ENCODE assay signal across 12 cellular contexts in the genomic region with DNA sequence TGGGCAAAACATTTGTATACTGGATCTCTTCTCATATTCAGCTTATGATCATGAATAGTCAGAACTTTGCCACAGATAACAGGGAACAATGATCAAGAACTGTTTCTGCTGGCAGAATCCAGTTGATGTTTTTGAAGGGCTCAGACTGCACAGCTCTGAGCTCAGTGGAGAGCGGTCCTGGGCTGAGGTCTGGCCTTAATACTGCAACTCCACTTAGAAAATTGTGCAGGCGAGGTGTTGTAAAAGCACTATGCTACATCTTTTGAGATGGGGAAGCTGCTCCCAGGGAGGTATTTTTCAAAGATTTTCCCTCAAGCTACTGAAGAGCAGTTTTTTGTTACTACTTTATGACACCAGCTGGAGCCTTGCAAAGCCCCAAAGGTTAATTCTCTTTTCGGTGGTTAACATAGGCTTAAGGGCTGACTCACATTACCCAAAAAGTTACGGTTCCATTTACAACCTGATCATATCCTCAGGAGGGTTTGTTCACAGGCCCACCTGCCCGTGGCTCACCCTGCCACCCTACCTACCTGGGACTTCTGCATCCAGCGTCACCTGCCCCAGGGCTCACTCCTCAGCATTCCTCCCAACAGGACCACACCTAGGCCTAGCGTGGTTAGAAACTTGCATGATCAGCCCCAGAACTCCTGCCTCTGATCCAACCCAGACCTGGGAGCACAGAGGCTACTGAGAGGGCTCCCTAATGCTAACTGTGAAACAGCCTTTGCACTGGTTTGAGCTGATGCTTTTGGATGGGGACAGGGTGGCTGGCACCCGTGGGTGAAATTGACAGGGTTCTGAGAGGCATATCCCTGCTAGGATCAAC.
DNase-seq lines count a peak whose midpoint lies in the region; ATAC-seq, FAIRE-seq and TF ChIP-seq lines count a peak whose summit lies in the region.
"Had no signal": no experiment of that assay in that cellular context is flagged by ENCODE, and none has a peak within 500 bp of the region (broad histone marks: within the 10 kb centered on the region; RNA-seq: fewer than 3 reads in every experiment).

No MANE protein-coding gene starts in this region.

- H3K4me2 ChIP-seq in GM12878 (ENCODE audit: control insufficient read depth, insufficient read depth), result no peak overlapping the region

- no peak for TF ChIP-seq RAD21 in GM12878 (IDR thresholded peaks at IDR 0.05; ENCODE audit: insufficient read depth, low read depth, low read length)

- H3K36me3 ChIP-seq in KOPT-K1 (ENCODE audit: insufficient read depth, low read length) (peaks cover 15% of the 10 kb centered on the region), GM12878 (ENCODE audit: control insufficient read depth in 2 of 2, insufficient read depth in 2 of 2, low read length in 1 of 2) (peaks cover 1 to 5% of the 10 kb centered on the region in 2 experiments; a peak in 3 of 4 replicates), WERI-Rb-1 (peaks cover 6% of the 10 kb centered on the region)

- H3K4me1 ChIP-seq in GM12878 (ENCODE audit: control insufficient read depth, insufficient read depth, low read length), result no peaks in the 10 kb centered on the region

- BruUV-seq in GM12878 (replicated peaks; lab: Mats Ljungman, UMichigan), result no TSS peak

- RAD21 ChIA-PET in GM12878 (lab: Charles Lee; ENCODE audit: unreplicated experiment), result interaction anchor here (0.9 to 1.0 kb wide), 2 partner anchors 30 to 56 kb away, joined by 3 read pairs; no protein-coding TSS in a partner anchor

- intact Hi-C loops in GM12878 (cut with micrococcal nuclease; ENCODE audit: unreplicated experiment), result no loop called here

- no peak overlapping the region for H3K4me3 Mint-ChIP-seq in stimulated activated memory B cell treated with anti-CD40 and anti-IgM and Interleukin-4, amounts not matched to agents 10 μg/mL and 1 μg/mL and 100 μg/mL, for 72 hours
- H3K4me3 Mint-ChIP-seq: WTC11 had no signal

- peak overlapping the region; percentile 59 for H3K27ac ChIP-seq in KOPT-K1 (ENCODE audit: low read depth, low read length, poor library complexity, severe bottlenecking)
- no peak overlapping the region for H3K27ac ChIP-seq in GM12878 (ENCODE audit: control insufficient read depth, insufficient read depth)
- H3K27ac ChIP-seq in WERI-Rb-1, result no peak overlapping the region
- H3K27ac ChIP-seq: body of pancreas had no signal

- no peak overlapping the region for H2AFZ ChIP-seq in GM12878 (ENCODE audit: control insufficient read depth, low read depth, low read length)

- in situ Hi-C loops in GM12878 (cut with MboI), result no loop called here

- no peak for TF ChIP-seq POLR2A in GM12878 (IDR thresholded peaks at IDR 0.05; ENCODE audit: low read depth, low read length)

- no peaks in the 10 kb centered on the region for H3K27me3 ChIP-seq in GM12878 (replicated peaks in 1 of 2; ENCODE audit: control insufficient read depth in 2 of 2, insufficient read depth in 2 of 2, low read length in 1 of 2)
- H3K27me3 ChIP-seq in WERI-Rb-1 (ENCODE audit: insufficient read depth, low read depth, severe bottlenecking), result no peaks in the 10 kb centered on the region
- H3K27me3 ChIP-seq: body of pancreas had no signal

- SMC1A ChIA-PET in GM12878 (lab: Charles Lee; ENCODE audit: uncharacterized antibody, unreplicated experiment), result interaction anchor here (0.6 to 2.1 kb wide), 7 partner anchors 9 to 111 kb away, joined by 3 to 8 read pairs (median 4); no protein-coding TSS in a partner anchor

- ATAC-seq in GM12878 (peak; percentile 37), GM21717 (IDR thresholded peaks at IDR 0.05; ENCODE audit: unreplicated experiment) (no peak)
- ATAC-seq in stimulated activated memory B cell treated with anti-CD40 and anti-IgM and Interleukin-4, amounts not matched to agents 10 μg/mL and 1 μg/mL and 100 μg/mL, for 72 hours, result peak; percentile 92
- ATAC-seq: body of pancreas, WTC11 had no signal

- CTCF ChIA-PET in GM12878 (lab: Yijun Ruan, JAX), result interaction anchor here (0.8 to 1.5 kb wide), 5 partner anchors 9 to 110 kb away, joined by 3 to 4 read pairs (median 3); no protein-coding TSS in a partner anchor

- H3K36me3 Mint-ChIP-seq in stimulated activated memory B cell treated with anti-CD40 and anti-IgM and Interleukin-4, amounts not matched to agents 10 μg/mL and 1 μg/mL and 100 μg/mL, for 72 hours, result peaks cover 65% of the 10 kb centered on the region

- FAIRE-seq in GM12878 (lab: Jason Lieb, UNC), result no peak

- 65% methylated on average over 8 of the region's 8 CpGs for WGBS in GM12878 (ENCODE audit: insufficient coverage, insufficient replicate concordance, low lambda C conversion rate, missing lambda C conversion rate)

- TF ChIP-seq CTCF in GM12878 (IDR thresholded peaks at IDR 0.05 in 2 of 3, conservative IDR thresholded peaks at IDR 0.05 in 1 of 3; ENCODE audit: control insufficient read depth in 2 of 3, extremely low read depth in 1 of 3, insufficient read depth in 1 of 3, low read depth in 3 of 3, low read length in 3 of 3), result no peak
- no peak for TF ChIP-seq CTCF in WERI-Rb-1 (IDR thresholded peaks at IDR 0.05; ENCODE audit: low read depth, low read length)

- H3K9me3 ChIP-seq in KOPT-K1 (ENCODE audit: insufficient read depth, low read length, poor library complexity, severe bottlenecking), result no peaks in the 10 kb centered on the region
- no peaks in the 10 kb centered on the region for H3K9me3 ChIP-seq in GM12878 (replicated peaks; ENCODE audit: control insufficient read depth, insufficient read depth, low read length)
- H3K9me3 ChIP-seq in WERI-Rb-1 (ENCODE audit: severe bottlenecking), result no peaks in the 10 kb centered on the region
- H3K9me3 ChIP-seq: body of pancreas had no signal

- POLR2A ChIA-PET in GM12878 (lab: Charles Lee), result no interaction called here

- no peaks in the 10 kb centered on the region for H3K27me3 Mint-ChIP-seq in stimulated activated memory B cell treated with anti-CD40 and anti-IgM and Interleukin-4, amounts not matched to agents 10 μg/mL and 1 μg/mL and 100 μg/mL, for 72 hours

- no peak for TF ChIP-seq EP300 in GM12878 (IDR thresholded peaks at IDR 0.05; ENCODE audit: borderline replicate concordance in 1 of 2, control insufficient read depth in 1 of 2, low read depth in 2 of 2, low read length in 2 of 2)

- peak; percentile 77 for DNase-seq in activated CD8-positive, alpha-beta memory T cell treated with anti-CD3 and anti-CD28 coated beads for 24 hours
- DNase-seq in activated CD8-positive, alpha-beta memory T cell treated with anti-CD3 and anti-CD28 coated beads, Interleukin-2, amount 50 U/mL, for 48 hours, result no peak
- DNase-seq in GM12878 (ENCODE audit: low read depth, low spot score), result no peak
- no peak for DNase-seq in NCI-H187 treated with DMSO at 0.1 percent for 48 hours (lab: John Stamatoyannopoulos, UW)
- DNase-seq in WERI-Rb-1, result no peak
- DNase-seq: body of pancreas, EL, NCI-H2081 had no signal

- peak overlapping the region; percentile 80 for H3K27ac Mint-ChIP-seq in stimulated activated memory B cell treated with anti-CD40 and anti-IgM and Interleukin-4, amounts not matched to agents 10 μg/mL and 1 μg/mL and 100 μg/mL, for 72 hours

- peaks cover 2% of the 10 kb centered on the region; the same call in 1 of the 2 replicates for H3K79me2 ChIP-seq in GM12878 (ENCODE audit: control insufficient read depth, insufficient read depth, low read length)

- H3K4me1 Mint-ChIP-seq in stimulated activated memory B cell treated with anti-CD40 and anti-IgM and Interleukin-4, amounts not matched to agents 10 μg/mL and 1 μg/mL and 100 μg/mL, for 72 hours, result peaks cover 69% of the 10 kb centered on the region

- H3K9me3 Mint-ChIP-seq in stimulated activated memory B cell treated with anti-CD40 and anti-IgM and Interleukin-4, amounts not matched to agents 10 μg/mL and 1 μg/mL and 100 μg/mL, for 72 hours, result no peaks in the 10 kb centered on the region
- H3K9me3 Mint-ChIP-seq: WTC11 had no signal

- H3K9ac ChIP-seq in GM12878 (ENCODE audit: control insufficient read depth, insufficient read depth, low read length), result no peak overlapping the region

- H3K4me3 ChIP-seq in GM12878 (no peak overlapping the region), WERI-Rb-1 (ENCODE audit: low read depth, low read length) (no peak overlapping the region)
- H3K4me3 ChIP-seq: body of pancreas had no signal

- no peaks in the 10 kb centered on the region; the same call in 1 of the 2 replicates for H4K20me1 ChIP-seq in GM12878 (ENCODE audit: control insufficient read depth, insufficient read depth)

TF ChIP-seq in GM12878, 131 proteins besides CTCF, POLR2A, EP300 and RAD21 (continues in another document):
- TF ChIP-seq, protein P1, sequence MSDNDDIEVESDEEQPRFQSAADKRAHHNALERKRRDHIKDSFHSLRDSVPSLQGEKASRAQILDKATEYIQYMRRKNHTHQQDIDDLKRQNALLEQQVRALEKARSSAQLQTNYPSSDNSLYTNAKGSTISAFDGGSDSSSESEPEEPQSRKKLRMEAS (IDR thresholded peaks at IDR 0.05; ENCODE audit: low read depth, low read length), result no peak
- TF ChIP-seq BHLHE40 (IDR thresholded peaks at IDR 0.05; ENCODE audit: borderline replicate concordance in 1 of 2, low read depth in 2 of 2, low read length in 1 of 2) (no peak), IRF4 (IDR thresholded peaks at IDR 0.05; ENCODE audit: low read depth, low read length) (no peak), ATF7 (IDR thresholded peaks at IDR 0.05; ENCODE audit: low read depth) (no peak), CHD2 (IDR thresholded peaks at IDR 0.05; ENCODE audit: borderline replicate concordance, low read depth, low read length) (no peak), SMAD5 (IDR thresholded peaks at IDR 0.05; ENCODE audit: low read depth) (no peak), ZNF24 (IDR thresholded peaks at IDR 0.05) (no peak), SREBF1 (IDR thresholded peaks at IDR 0.05; ENCODE audit: low read length) (no peak), CHD4 (IDR thresholded peaks at IDR 0.05) (no peak), NRF1 (conservative IDR thresholded peaks at IDR 0.05; ENCODE audit: low read depth, low read length) (no peak)
- TF ChIP-seq, protein P2, sequence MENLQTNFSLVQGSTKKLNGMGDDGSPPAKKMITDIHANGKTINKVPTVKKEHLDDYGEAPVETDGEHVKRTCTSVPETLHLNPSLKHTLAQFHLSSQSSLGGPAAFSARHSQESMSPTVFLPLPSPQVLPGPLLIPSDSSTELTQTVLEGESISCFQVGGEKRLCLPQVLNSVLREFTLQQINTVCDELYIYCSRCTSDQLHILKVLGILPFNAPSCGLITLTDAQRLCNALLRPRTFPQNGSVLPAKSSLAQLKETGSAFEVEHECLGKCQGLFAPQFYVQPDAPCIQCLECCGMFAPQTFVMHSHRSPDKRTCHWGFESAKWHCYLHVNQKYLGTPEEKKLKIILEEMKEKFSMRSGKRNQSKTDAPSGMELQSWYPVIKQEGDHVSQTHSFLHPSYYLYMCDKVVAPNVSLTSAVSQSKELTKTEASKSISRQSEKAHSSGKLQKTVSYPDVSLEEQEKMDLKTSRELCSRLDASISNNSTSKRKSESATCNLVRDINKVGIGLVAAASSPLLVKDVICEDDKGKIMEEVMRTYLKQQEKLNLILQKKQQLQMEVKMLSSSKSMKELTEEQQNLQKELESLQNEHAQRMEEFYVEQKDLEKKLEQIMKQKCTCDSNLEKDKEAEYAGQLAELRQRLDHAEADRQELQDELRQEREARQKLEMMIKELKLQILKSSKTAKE (IDR thresholded peaks at IDR 0.05; ENCODE audit: low read depth, poor library complexity, severe bottlenecking), result no peak
